34 cellular contexts compared by ENCODE assay signal in genomic region chr2:2413525-2413924, GRCh38.
"Had no signal": no experiment of that assay in that cellular context is flagged by ENCODE, and none has a peak within 500 bp of the region (broad histone marks: within the 10 kb centered on the region; RNA-seq: fewer than 3 reads in every experiment).

No MANE protein-coding gene starts in this region.

- H3K9me3 ChIP-seq: adrenal gland, body of pancreas had no signal

- H3K27ac ChIP-seq: adrenal gland, body of pancreas, brain microvascular endothelial cell, breast epithelium, VCaP had no signal

- H3K36me3 ChIP-seq: adrenal gland, brain microvascular endothelial cell, breast epithelium had no signal

- ATAC-seq: activated CD8-positive, alpha-beta T cell treated with anti-CD3 and anti-CD28 coated beads for 36 hours; activated naive CD4-positive, alpha-beta T cell treated with anti-CD3 and anti-CD28 coated beads, Interleukin-2, amount 50 U/mL, for 72 hours; activated T-cell treated with anti-CD3 and anti-CD28 coated beads, Interleukin-2, amount 50 U/mL, for 4 hours; activated T-cell treated with anti-CD3 and anti-CD28 coated beads, Interleukin-2, amount 50 U/mL, for 72 hours; activated T-helper 17 cell treated with anti-CD3 and anti-CD28 coated beads, Interleukin-2, amount 50 U/mL, for 72 hours; body of pancreas had no signal

- FAIRE-seq: astrocyte, colon, TTC549 had no signal

- H3K4me3 ChIP-seq: adrenal gland, body of pancreas, breast epithelium had no signal

- DNase-seq: activated B cell treated with CpG ODN at 0.5 μM for 24 hours; activated CD4-positive, alpha-beta memory T cell treated with anti-CD3 and anti-CD28 coated beads for 36 hours; activated CD4-positive, alpha-beta T cell treated with anti-CD3 and anti-CD28 coated beads for 4 hours; activated CD4-positive, alpha-beta T cell treated with anti-CD3 and anti-CD28 coated beads, Interleukin-2, amount 10 ng/mL, durations not matched to agents 24 days and 14 days; activated CD4-positive, alpha-beta T cell treated with anti-CD3 and anti-CD28 coated beads, Interleukin-2, amount 50 U/mL, for 1 hour; activated CD4-positive, alpha-beta T cell treated with anti-CD3 and anti-CD28 coated beads, Interleukin-2, amount 50 U/mL, for 4 hours; activated CD4-positive, CD25-positive, alpha-beta regulatory T cell treated with anti-CD3 and anti-CD28 coated beads, Interleukin-2, amount 50 U/mL, for 72 hours; activated CD8-positive, alpha-beta memory T cell treated with anti-CD3 and anti-CD28 coated beads, Interleukin-2, amount 50 U/mL, for 4 hours; activated CD8-positive, alpha-beta T cell treated with anti-CD3 and anti-CD28 coated beads for 36 hours; activated effector memory CD4-positive, alpha-beta T cell treated with anti-CD3 and anti-CD28 coated beads, Interleukin-2, amount 50 U/mL, for 16 hours; activated gamma-delta T cell treated with Interleukin-2 at 50 U/mL for 16 hours; activated naive CD4-positive, alpha-beta T cell; activated naive CD4-positive, alpha-beta T cell treated with anti-CD3 and anti-CD28 coated beads for 36 hours; activated naive CD4-positive, alpha-beta T cell treated with anti-CD3 and anti-CD28 coated beads, Interleukin-2, amount 50 U/mL, for 16 hours; activated naive CD8-positive, alpha-beta T cell treated with anti-CD3 and anti-CD28 coated beads for 36 hours; activated T-cell treated with anti-CD3 and anti-CD28 coated beads for 4 hours; activated T-cell treated with anti-CD3 and anti-CD28 coated beads, Interleukin-2, amount 50 U/mL, for 1 hour; activated T-cell treated with anti-CD3 and anti-CD28 coated beads, Interleukin-2, amount 50 U/mL, for 4 hours; activated T-cell treated with anti-CD3 and anti-CD28 coated beads, Interleukin-2, amount 50 U/mL, for 72 hours; adrenal gland; amniotic stem cell; aorta; body of pancreas; brain microvascular endothelial cell; central memory CD4-positive, alpha-beta T cell; T-helper 2 cell; T-helper 9 cell had no signal

- H3K4me1 ChIP-seq: adrenal gland, body of pancreas, breast epithelium had no signal

- H3K27me3 ChIP-seq: adrenal gland, body of pancreas, brain microvascular endothelial cell, breast epithelium had no signal
